ENCODE assay signal across 2 cellular contexts in the genomic region with DNA sequence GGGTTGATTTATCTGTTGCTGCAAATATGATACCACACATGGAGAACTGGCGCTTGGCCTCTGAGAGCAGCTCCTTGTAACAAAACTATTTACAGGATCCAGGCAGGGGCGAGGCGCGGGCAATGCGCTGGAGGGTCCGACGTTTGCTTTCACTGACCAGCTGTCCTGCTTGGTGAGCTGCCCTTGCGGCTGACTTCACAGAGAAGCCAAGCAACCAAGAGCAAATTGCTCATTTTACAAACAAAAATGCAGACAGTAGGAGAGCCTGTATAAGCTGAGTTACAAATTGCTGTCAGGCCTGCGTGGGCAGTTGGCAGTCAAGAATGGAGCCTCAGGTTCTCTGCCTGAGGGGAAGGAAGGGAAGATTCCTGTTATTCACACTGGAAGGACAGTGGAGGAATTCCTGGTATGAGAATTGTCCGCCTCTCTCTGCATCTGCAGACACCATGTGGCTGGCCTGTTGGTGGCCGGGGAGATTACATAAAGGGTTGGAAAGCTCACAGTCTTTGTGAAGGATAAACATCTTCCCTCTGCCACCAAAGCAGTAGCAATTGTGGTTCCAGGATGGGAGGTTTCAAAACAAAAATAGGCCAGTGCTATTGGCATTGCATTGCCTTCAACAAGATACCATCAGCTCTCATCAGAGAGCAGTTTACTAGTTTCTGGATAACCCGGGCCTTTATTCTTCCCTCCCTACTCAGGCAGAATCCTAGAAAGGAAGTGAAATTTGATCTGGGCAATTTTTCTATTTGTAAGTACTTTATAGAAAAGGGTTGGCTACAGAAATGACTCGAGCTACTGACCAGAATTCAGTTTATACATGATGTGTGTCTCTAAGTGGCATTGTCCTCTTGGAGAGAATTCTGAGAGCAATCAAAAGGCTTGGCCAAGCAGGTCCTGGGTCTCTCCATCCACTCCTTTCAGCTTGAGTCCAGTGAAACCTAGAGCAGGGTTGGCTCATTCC.
TF ChIP-seq lines count a peak whose summit lies in the region.

No MANE protein-coding gene starts in this region.

TF ChIP-seq in SK-N-SH treated with all-trans-retinoic acid at 6 μM for 48 hours, 23 proteins besides CTCF, POLR2A, EP300 and RAD21 (continued from another document):
- TF ChIP-seq, protein P1, sequence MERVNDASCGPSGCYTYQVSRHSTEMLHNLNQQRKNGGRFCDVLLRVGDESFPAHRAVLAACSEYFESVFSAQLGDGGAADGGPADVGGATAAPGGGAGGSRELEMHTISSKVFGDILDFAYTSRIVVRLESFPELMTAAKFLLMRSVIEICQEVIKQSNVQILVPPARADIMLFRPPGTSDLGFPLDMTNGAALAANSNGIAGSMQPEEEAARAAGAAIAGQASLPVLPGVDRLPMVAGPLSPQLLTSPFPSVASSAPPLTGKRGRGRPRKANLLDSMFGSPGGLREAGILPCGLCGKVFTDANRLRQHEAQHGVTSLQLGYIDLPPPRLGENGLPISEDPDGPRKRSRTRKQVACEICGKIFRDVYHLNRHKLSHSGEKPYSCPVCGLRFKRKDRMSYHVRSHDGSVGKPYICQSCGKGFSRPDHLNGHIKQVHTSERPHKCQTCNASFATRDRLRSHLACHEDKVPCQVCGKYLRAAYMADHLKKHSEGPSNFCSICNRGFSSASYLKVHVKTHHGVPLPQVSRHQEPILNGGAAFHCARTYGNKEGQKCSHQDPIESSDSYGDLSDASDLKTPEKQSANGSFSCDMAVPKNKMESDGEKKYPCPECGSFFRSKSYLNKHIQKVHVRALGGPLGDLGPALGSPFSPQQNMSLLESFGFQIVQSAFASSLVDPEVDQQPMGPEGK (CRISPR knock-in tag; IDR thresholded peaks at IDR 0.05; ENCODE audit: borderline replicate concordance): no peak

TF ChIP-seq in SK-N-SH, 30 proteins besides CTCF, POLR2A, EP300 and RAD21 (continued from another document):
- TF ChIP-seq, protein P2, sequence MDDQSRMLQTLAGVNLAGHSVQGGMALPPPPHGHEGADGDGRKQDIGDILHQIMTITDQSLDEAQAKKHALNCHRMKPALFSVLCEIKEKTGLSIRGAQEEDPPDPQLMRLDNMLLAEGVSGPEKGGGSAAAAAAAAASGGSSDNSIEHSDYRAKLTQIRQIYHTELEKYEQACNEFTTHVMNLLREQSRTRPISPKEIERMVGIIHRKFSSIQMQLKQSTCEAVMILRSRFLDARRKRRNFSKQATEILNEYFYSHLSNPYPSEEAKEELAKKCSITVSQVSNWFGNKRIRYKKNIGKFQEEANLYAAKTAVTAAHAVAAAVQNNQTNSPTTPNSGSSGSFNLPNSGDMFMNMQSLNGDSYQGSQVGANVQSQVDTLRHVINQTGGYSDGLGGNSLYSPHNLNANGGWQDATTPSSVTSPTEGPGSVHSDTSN (IDR thresholded peaks at IDR 0.05): no peak
- TF ChIP-seq JUND (IDR thresholded peaks at IDR 0.05) (no peak), POLR2AphosphoS5 (IDR thresholded peaks at IDR 0.05; ENCODE audit: low read depth, low read length) (no peak)
- TF ChIP-seq, protein P3, sequence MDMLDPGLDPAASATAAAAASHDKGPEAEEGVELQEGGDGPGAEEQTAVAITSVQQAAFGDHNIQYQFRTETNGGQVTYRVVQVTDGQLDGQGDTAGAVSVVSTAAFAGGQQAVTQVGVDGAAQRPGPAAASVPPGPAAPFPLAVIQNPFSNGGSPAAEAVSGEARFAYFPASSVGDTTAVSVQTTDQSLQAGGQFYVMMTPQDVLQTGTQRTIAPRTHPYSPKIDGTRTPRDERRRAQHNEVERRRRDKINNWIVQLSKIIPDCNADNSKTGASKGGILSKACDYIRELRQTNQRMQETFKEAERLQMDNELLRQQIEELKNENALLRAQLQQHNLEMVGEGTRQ (IDR thresholded peaks at IDR 0.05; ENCODE audit: borderline replicate concordance, low read depth, low read length): no peak
- TF ChIP-seq, protein P4, sequence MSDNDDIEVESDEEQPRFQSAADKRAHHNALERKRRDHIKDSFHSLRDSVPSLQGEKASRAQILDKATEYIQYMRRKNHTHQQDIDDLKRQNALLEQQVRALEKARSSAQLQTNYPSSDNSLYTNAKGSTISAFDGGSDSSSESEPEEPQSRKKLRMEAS (IDR thresholded peaks at IDR 0.05; ENCODE audit: low read depth): no peak
